In genomic region chr9:36987409-36987808, GRCh38 we compare ENCODE assay signal across 1 cellular context.
TF ChIP-seq lines count a peak whose summit lies in the region.

No MANE protein-coding gene starts in this region.

TF ChIP-seq in H1, 55 proteins besides CTCF, POLR2A, EP300 and RAD21:
- TF ChIP-seq YY1 (IDR thresholded peaks at IDR 0.05; ENCODE audit: low read depth, low read length) (no peak), POLR2AphosphoS5 (IDR thresholded peaks at IDR 0.05; ENCODE audit: low read depth, low read length) (no peak), SP4 (IDR thresholded peaks at IDR 0.05; ENCODE audit: low read length) (no peak), MAX (IDR thresholded peaks at IDR 0.05) (no peak), SP1 (IDR thresholded peaks at IDR 0.05; ENCODE audit: low read depth, low read length) (no peak), EZH2 (IDR thresholded peaks at IDR 0.05; ENCODE audit: low read depth, low read length, severe bottlenecking) (peak; percentile 23), SUZ12 (IDR thresholded peaks at IDR 0.05; ENCODE audit: low read length) (peak; percentile 35; the same call in 1 of the 2 replicates), TBP (IDR thresholded peaks at IDR 0.05; ENCODE audit: low read depth, low read length) (no peak), GABPA (IDR thresholded peaks at IDR 0.05; ENCODE audit: borderline replicate concordance, insufficient read depth, low read length) (no peak), SRF (IDR thresholded peaks at IDR 0.05; ENCODE audit: low read depth, low read length) (no peak), TAF7 (optimal IDR thresholded peaks at IDR 0.05; ENCODE audit: borderline replicate concordance, low read depth, low read length) (no peak)
